12 cellular contexts compared by ENCODE assay signal in genomic region chr6:17984822-17985660, GRCh38. TPM values are rescaled to one million over a fixed set of nuclear protein-coding genes. Genes with fewer than 3 reads are reported as not detected.
A peak's percentile ranks its signal among the peaks of the same experiment; 100 is the strongest.
DNase-seq lines count a peak whose midpoint lies in the region; ATAC-seq, FAIRE-seq and TF ChIP-seq lines count a peak whose summit lies in the region.
"Had no signal": no experiment of that assay in that cellular context is flagged by ENCODE, and none has a peak within 500 bp of the region (broad histone marks: within the 10 kb centered on the region; RNA-seq: fewer than 3 reads in every experiment).

No MANE protein-coding gene starts in this region.

- TF ChIP-seq RAD21 in A549 (conservative IDR thresholded peaks at IDR 0.05 in 1 of 2, IDR thresholded peaks at IDR 0.05 in 1 of 2) = no peak
- no peak for TF ChIP-seq RAD21 in neural cell (conservative IDR thresholded peaks at IDR 0.05)

- POLR2A ChIA-PET in A549 (lab: Yijun Ruan, JAX) = no interaction called here

- peaks cover 52% of the 10 kb centered on the region for H3K4me1 ChIP-seq in A549

- H3K36me3 ChIP-seq in neural cell (ENCODE audit: insufficient read depth, low read length) = no peaks in the 10 kb centered on the region

- peak overlapping the region; percentile 98 for H3K4me2 ChIP-seq in A549
- no peak overlapping the region for H3K4me2 ChIP-seq in neural cell (ENCODE audit: low read length)

- 64% methylated on average over 11 of the region's 11 CpGs for whole genome bisulfite sequencing in A549 (ENCODE audit: missing lambda C conversion rate)

- ATAC-seq in A549 (no peak), omental fat pad (ENCODE audit: low FRiP score) (no peak), GM21528 (IDR thresholded peaks at IDR 0.05; ENCODE audit: low FRiP score, unreplicated experiment) (no peak)

- peaks cover 17% of the 10 kb centered on the region for H3K27me3 Mint-ChIP-seq in endothelial cell (ENCODE audit: unreplicated experiment)

- no peaks in the 10 kb centered on the region for H3K27me3 ChIP-seq in neural cell (ENCODE audit: insufficient read depth, low read depth, low read length)

- no peaks in the 10 kb centered on the region for H3K9me3 Mint-ChIP-seq in endothelial cell (ENCODE audit: unreplicated experiment)

- H3K9me3 ChIP-seq in A549 (no peaks in the 10 kb centered on the region), neural cell (ENCODE audit: low read length) (no peaks in the 10 kb centered on the region)

- peaks cover 15% of the 10 kb centered on the region for H3K79me2 ChIP-seq in neural cell (replicated peaks; ENCODE audit: insufficient read depth, low read length)

- H3F3A ChIP-seq in neural cell (ENCODE audit: insufficient read depth, low read length, poor library complexity, severe bottlenecking) = no peaks in the 10 kb centered on the region

- no peak for TF ChIP-seq EP300 in A549 (IDR thresholded peaks at IDR 0.05)
- no peak for TF ChIP-seq EP300 in neural cell (conservative IDR thresholded peaks at IDR 0.05; ENCODE audit: poor library complexity, severe bottlenecking)

- no peak overlapping the region for H3K27ac Mint-ChIP-seq in endothelial cell (ENCODE audit: unreplicated experiment)
- H3K27ac Mint-ChIP-seq: CD8-positive, alpha-beta memory T cell had no signal

- DNase-seq in A549 (ENCODE audit: low read depth in 1 of 2, low spot score in 1 of 2) (no peak), NCI-H526 treated with DMSO at 0.1 percent for 48 hours (lab: John Stamatoyannopoulos, UW) (peak; percentile 8), endothelial cell (ENCODE audit: low spot score) (no peak), NCI-H2107 (lab: John Stamatoyannopoulos, UW) (no peak), omental fat pad (ENCODE audit: low spot score) (no peak), iPS-NIHi7 (ENCODE audit: extremely low spot score) (no peak)
- DNase-seq: activated naive CD4-positive, alpha-beta T cell; CD8-positive, alpha-beta memory T cell; NCI-H1417; T-helper 2 cell had no signal

- FAIRE-seq in A549 (lab: Jason Lieb, UNC) = no peak

- H3K27ac ChIP-seq in A549 = peak overlapping the region in 1 of 2 experiments; percentile 99; a peak in 3 of 6 replicates
- no peak overlapping the region for H3K27ac ChIP-seq in neural cell (ENCODE audit: low read length)

- CTCF ChIA-PET in A549 (lab: Yijun Ruan, JAX) = interaction anchor here (1.3 kb wide), 1 partner anchor 117 kb away, joined by 4 read pairs; no protein-coding TSS in a partner anchor

- TF ChIP-seq POLR2A in A549 (IDR thresholded peaks at IDR 0.05; ENCODE audit: low read length) = no peak

- no peak overlapping the region for H3K9ac ChIP-seq in neural cell (ENCODE audit: low read length)

- H4K20me1 ChIP-seq in neural cell (ENCODE audit: insufficient read depth) = no peaks in the 10 kb centered on the region

- peaks cover 49% of the 10 kb centered on the region for H3K4me1 Mint-ChIP-seq in endothelial cell (ENCODE audit: unreplicated experiment)

- H3K4me3 Mint-ChIP-seq in endothelial cell (ENCODE audit: unreplicated experiment) = peak overlapping the region; percentile 98

- TF ChIP-seq CTCF in A549 (IDR thresholded peaks at IDR 0.05) (no peak), endothelial cell (IDR thresholded peaks at IDR 0.05; ENCODE audit: unreplicated experiment) (no peak), neural cell (IDR thresholded peaks at IDR 0.05; ENCODE audit: poor library complexity, severe bottlenecking) (no peak), omental fat pad (IDR thresholded peaks at IDR 0.05) (no peak)

- peaks cover 40% of the 10 kb centered on the region for H3K36me3 Mint-ChIP-seq in endothelial cell (ENCODE audit: low read depth, unreplicated experiment)
- H3K36me3 Mint-ChIP-seq: CD8-positive, alpha-beta memory T cell had no signal

- H3K4me3 ChIP-seq in A549 = peak overlapping the region; percentile 87
- peak overlapping the region; percentile 75 for H3K4me3 ChIP-seq in neural cell (ENCODE audit: low read length)

- H3K9me2 ChIP-seq in neural cell (ENCODE audit: insufficient read depth, low read length) = no peaks in the 10 kb centered on the region

- H2AFZ ChIP-seq in neural cell (ENCODE audit: low read depth, low read length) = no peak overlapping the region

TF ChIP-seq in A549, 52 proteins besides CTCF, POLR2A, EP300 and RAD21:
- TF ChIP-seq CBX2 (IDR thresholded peaks at IDR 0.05; ENCODE audit: borderline replicate concordance, low read depth) = no peak
- no peak for TF ChIP-seq NPAS2 (CRISPR knock-in tag; IDR thresholded peaks at IDR 0.05; ENCODE audit: borderline replicate concordance)
- no peak for TF ChIP-seq HES2 (IDR thresholded peaks at IDR 0.05)
- no peak for TF ChIP-seq ZFP36 (IDR thresholded peaks at IDR 0.05; ENCODE audit: borderline replicate concordance, partially characterized antibody)
- TF ChIP-seq SMC3 (IDR thresholded peaks at IDR 0.05) = no peak
- TF ChIP-seq MAZ (IDR thresholded peaks at IDR 0.05; ENCODE audit: borderline replicate concordance, low read depth, low read length) = no peak

TF ChIP-seq in neural cell, 6 proteins besides CTCF, POLR2A, EP300 and RAD21:
- TF ChIP-seq MXI1 (conservative IDR thresholded peaks at IDR 0.05; ENCODE audit: poor library complexity, severe bottlenecking) (no peak), TAF1 (IDR thresholded peaks at IDR 0.05; ENCODE audit: low read depth) (no peak), REST (IDR thresholded peaks at IDR 0.05; ENCODE audit: borderline replicate concordance) (no peak), SMC3 (conservative IDR thresholded peaks at IDR 0.05; ENCODE audit: poor library complexity) (no peak), EZH2 (IDR thresholded peaks at IDR 0.05; ENCODE audit: borderline replicate concordance, insufficient read depth, low read length, poor library complexity, severe bottlenecking) (no peak), POLR2AphosphoS5 (IDR thresholded peaks at IDR 0.05) (no peak)

RNA-seq across cellular contexts. Expression of gene KIF13A, which starts 2.4 kb away (rescaled TPM):
- polyA plus RNA-seq in A549 (2011; rRNA removed) (38.4 and 39.4 TPM in 2 replicates), A549 (2017; fragmentation: RNase III; extraction: RNeasy Plus Mini Kit Qiagen cat#74134 plus additional on column Dnase treatment) (28.3 to 30.2 TPM (median 28.6 TPM) in 3 replicates), neural cell (9.4 and 12.8 TPM in 2 replicates)
- polyA plus RNA-seq in A549 (2012; cell fraction: cytosol; rRNA removed) = 14.4 and 16.7 TPM in 2 replicates
- polyA plus RNA-seq in A549 (2012; cell fraction: nucleus; rRNA removed) = 9.6 and 14.6 TPM in 2 replicates
- polyA minus RNA-seq in A549 (2011; rRNA and poly(A)+ RNA removed) = 40.1 and 42.6 TPM in 2 replicates
- total RNA-seq in endothelial cell (ENCODE audit: unreplicated experiment) (139 TPM), omental fat pad (10 to 100 TPM; 38.6 to 64.3 (median 43.9) TPM)
- polyA minus RNA-seq in neural cell = 32.1 and 33.5 TPM in 2 replicates
